In genomic region chr9:7042124-7042523, GRCh38 we compare ENCODE assay signal across 21 cellular contexts.
DNase-seq lines count a peak whose midpoint lies in the region; ATAC-seq, FAIRE-seq and TF ChIP-seq lines count a peak whose summit lies in the region.
"Had no signal": no experiment of that assay in that cellular context is flagged by ENCODE, and none has a peak within 500 bp of the region (broad histone marks: within the 10 kb centered on the region; RNA-seq: fewer than 3 reads in every experiment).

No MANE protein-coding gene starts in this region.

- TF ChIP-seq EP300 in Ishikawa (IDR thresholded peaks at IDR 0.05; ENCODE audit: borderline replicate concordance) (no peak), H1 (IDR thresholded peaks at IDR 0.05; ENCODE audit: borderline replicate concordance in 1 of 2, low read depth in 2 of 2, low read length in 2 of 2) (no peak)

- H2BK5ac ChIP-seq in H1 (ENCODE audit: low read depth, low read length): no peak overlapping the region

- no peaks in the 10 kb centered on the region for H4K20me1 ChIP-seq in H1 (replicated peaks in 1 of 2; ENCODE audit: control insufficient read depth in 1 of 2, insufficient read depth in 2 of 2, low read length in 2 of 2)

- no peak overlapping the region for H2AK5ac ChIP-seq in H1 (ENCODE audit: low read depth, low read length)

- no peak for FAIRE-seq in H1 (lab: Jason Lieb, UNC)

- H3K79me2 ChIP-seq in H1 (ENCODE audit: control insufficient read depth in 1 of 2, insufficient read depth in 2 of 2, low read length in 2 of 2): no peaks in the 10 kb centered on the region

- no peak overlapping the region for H3K4me2 ChIP-seq in H1 (ENCODE audit: insufficient read depth in 1 of 2, low read depth in 2 of 2, low read length in 2 of 2)

- H2BK120ac ChIP-seq in H1 (replicated peaks; ENCODE audit: low read depth, low read length): no peak overlapping the region

- no peak overlapping the region for H3K14ac ChIP-seq in H1 (ENCODE audit: insufficient read length)

- H2BK15ac ChIP-seq in H1 (ENCODE audit: low read length): no peak overlapping the region

- no peak overlapping the region for H4K8ac ChIP-seq in H1 (ENCODE audit: extremely low read depth, insufficient read depth, low read length)

- H3K56ac ChIP-seq in H1 (replicated peaks; ENCODE audit: insufficient read length, low read depth, low read length): no peak overlapping the region

- no peaks in the 10 kb centered on the region for H3K27me3 ChIP-seq in H1 (replicated peaks in 1 of 4; ENCODE audit: control insufficient read depth in 3 of 4, extremely low read depth in 1 of 4, insufficient read depth in 3 of 4, low read length in 3 of 4)
- H3K27me3 ChIP-seq: MG63, transverse colon had no signal

- H4K5ac ChIP-seq in H1 (ENCODE audit: insufficient read length, low read depth, low read length): no peak overlapping the region

- no peak overlapping the region for H3K4ac ChIP-seq in H1 (replicated peaks; ENCODE audit: insufficient read length, low read depth, low read length)

- H3K79me1 ChIP-seq in H1 (ENCODE audit: low read depth, low read length): no peaks in the 10 kb centered on the region

- no peaks in the 10 kb centered on the region for H3K9me3 ChIP-seq in H1 (ENCODE audit: insufficient read depth in 2 of 2, low read depth in 1 of 2, low read length in 1 of 2)
- H3K9me3 ChIP-seq: Caco-2, MG63, transverse colon had no signal

- H4K91ac ChIP-seq in H1 (replicated peaks; ENCODE audit: insufficient read length, low read length): no peak overlapping the region

- no peak for TF ChIP-seq POLR2A in H1 (IDR thresholded peaks at IDR 0.05; ENCODE audit: control extremely low read depth in 1 of 2, low read depth in 2 of 2, low read length in 2 of 2)

- ATAC-seq in GM19328 (IDR thresholded peaks at IDR 0.05; ENCODE audit: unreplicated experiment): no peak
- ATAC-seq: activated CD4-positive, alpha-beta T cell treated with anti-CD3 and anti-CD28 coated beads for 36 hours; activated CD8-positive, alpha-beta T cell treated with anti-CD3 and anti-CD28 coated beads for 36 hours; activated T-helper 17 cell treated with anti-CD3 and anti-CD28 coated beads, Interleukin-2, amount 50 U/mL, for 72 hours; Right ventricle myocardium inferior; stimulated activated effector memory CD8-positive, alpha-beta T cell treated with anti-CD3 and anti-CD28 coated beads, Interleukin-12 subunit alpha, Interleukin-12 subunit beta, amount 100 ng/mL, for 72 hours had no signal

- TF ChIP-seq CTCF in H1 (IDR thresholded peaks at IDR 0.05; ENCODE audit: control extremely low read depth in 1 of 3, insufficient read depth in 1 of 3, low read depth in 1 of 3, low read length in 3 of 3) (no peak), GM10248 (IDR thresholded peaks at IDR 0.05; ENCODE audit: control extremely low read depth, extremely low read depth, low read depth, missing control alignments) (no peak)

- H2AFZ ChIP-seq in H1 (ENCODE audit: low read length): no peak overlapping the region

- H3K4me1 ChIP-seq in H1 (replicated peaks in 1 of 4; ENCODE audit: control insufficient read depth in 3 of 4, insufficient read depth in 4 of 4, low read length in 3 of 4): no peaks in the 10 kb centered on the region
- H3K4me1 ChIP-seq: Caco-2, transverse colon had no signal

- no peak overlapping the region for H2BK12ac ChIP-seq in H1 (ENCODE audit: low read depth, low read length)

- POLR2A ChIA-PET in H1 (lab: Charles Lee; ENCODE audit: partially characterized antibody): no interaction called here
- POLR2A ChIA-PET in GM10248 (lab: Yijun Ruan, JAX): no interaction called here

- CTCF ChIA-PET in H1 (lab: Charles Lee; ENCODE audit: partially characterized antibody) (interaction anchor here (1.9 kb wide), 1 partner anchor 10 kb away, joined by 9 read pairs; no protein-coding TSS in a partner anchor), GM10248 (lab: Yijun Ruan, JAX) (interaction anchor here (1.2 kb wide), 1 partner anchor 55 kb away, joined by 3 read pairs; no protein-coding TSS in a partner anchor)

- TF ChIP-seq RAD21 in Ishikawa (IDR thresholded peaks at IDR 0.05; ENCODE audit: low read depth): no peak
- TF ChIP-seq RAD21 in H1 (IDR thresholded peaks at IDR 0.05 in 1 of 2, conservative IDR thresholded peaks at IDR 0.05 in 1 of 2; ENCODE audit: low read depth in 2 of 2, low read length in 2 of 2): no peak

- DNase-seq in ELR (ENCODE audit: low read depth) (peak; percentile 34), H1 (ENCODE audit: low read depth in 1 of 2, low spot score in 2 of 2) (no peak), renal cortical epithelial cell (ENCODE audit: low read depth) (peak; percentile 34), GM10248 (ENCODE audit: extremely low spot score) (no peak), superior temporal gyrus (ENCODE audit: extremely low spot score) (no peak)
- DNase-seq: activated CD4-positive, alpha-beta T cell treated with anti-CD3 and anti-CD28 coated beads for 36 hours; activated CD8-positive, alpha-beta T cell treated with anti-CD3 and anti-CD28 coated beads for 36 hours; activated naive CD4-positive, alpha-beta T cell treated with anti-CD3 and anti-CD28 coated beads, Interleukin-2, amount 10 ng/mL, durations not matched to agents 7 days and 5 days; amniotic stem cell; Caco-2; GF-D8; H7; MG63; NCI-H1930; NCI-H524 treated with DMSO at 0.1 percent for 48 hours; transverse colon had no signal

- no peak overlapping the region for H3K9ac ChIP-seq in H1 (replicated peaks in 1 of 4; ENCODE audit: extremely low read depth in 1 of 4, low read depth in 3 of 4, low read length in 3 of 4)

- no peak overlapping the region for H3K23ac ChIP-seq in H1 (ENCODE audit: insufficient read length)

- H3K18ac ChIP-seq in H1 (ENCODE audit: extremely low read depth, low read length): no peak overlapping the region

- H3K27ac ChIP-seq in H1 (ENCODE audit: low read depth, low read length): no peak overlapping the region
- H3K27ac ChIP-seq: transverse colon had no signal

- WGBS in H1 (ENCODE audit: extremely low coverage in 1 of 2, insufficient coverage in 1 of 2, insufficient read length in 1 of 2, insufficient replicate concordance in 2 of 2, low coverage in 1 of 2, low lambda C conversion rate in 2 of 2, missing lambda C conversion rate in 1 of 2), 2 experiments: 90% methylated on average over 3 of the region's 3 CpGs; no CpG with 5 or more reads in 1 of the 2 experiments

- H3K23me2 ChIP-seq in H1 (ENCODE audit: low read depth, low read length): peaks cover 2% of the 10 kb centered on the region; the same call in 1 of the 2 replicates

- H2BK20ac ChIP-seq in H1 (ENCODE audit: low read length): no peak overlapping the region

- H3K36me3 ChIP-seq in H1 (ENCODE audit: control insufficient read depth in 2 of 4, insufficient read depth in 4 of 4, low read length in 3 of 4): no peaks in the 10 kb centered on the region; a peak in 1 of 8 replicates
- H3K36me3 ChIP-seq: MG63, transverse colon had no signal

- no peak overlapping the region for H3K4me3 ChIP-seq in H1 (ENCODE audit: extremely low read depth in 1 of 4, insufficient read depth in 2 of 4, low read depth in 3 of 4, low read length in 4 of 4)
- H3K4me3 ChIP-seq: MG63, transverse colon had no signal

TF ChIP-seq in Ishikawa, 13 proteins besides CTCF, POLR2A, EP300 and RAD21 (continues in another document):
- TF ChIP-seq REST (IDR thresholded peaks at IDR 0.05; ENCODE audit: low read depth): no peak

TF ChIP-seq in H1, 55 proteins besides CTCF, POLR2A, EP300 and RAD21:
- TF ChIP-seq CEBPB (IDR thresholded peaks at IDR 0.05; ENCODE audit: low read depth, low read length) (peak; percentile 47; the same call in 1 of the 2 replicates), JUND (IDR thresholded peaks at IDR 0.05; ENCODE audit: low read length) (no peak)

Comparison
In these comparisons a context has a peak if more than half of its experiments do, and no peak if none do; other contexts are left out.
1. DNase-seq: peak in ELR (single experiment) and renal cortical epithelial cell (single experiment); none in H1 (0 of 2), GM10248 (single experiment) and superior temporal gyrus (single experiment).